In the genomic region with DNA sequence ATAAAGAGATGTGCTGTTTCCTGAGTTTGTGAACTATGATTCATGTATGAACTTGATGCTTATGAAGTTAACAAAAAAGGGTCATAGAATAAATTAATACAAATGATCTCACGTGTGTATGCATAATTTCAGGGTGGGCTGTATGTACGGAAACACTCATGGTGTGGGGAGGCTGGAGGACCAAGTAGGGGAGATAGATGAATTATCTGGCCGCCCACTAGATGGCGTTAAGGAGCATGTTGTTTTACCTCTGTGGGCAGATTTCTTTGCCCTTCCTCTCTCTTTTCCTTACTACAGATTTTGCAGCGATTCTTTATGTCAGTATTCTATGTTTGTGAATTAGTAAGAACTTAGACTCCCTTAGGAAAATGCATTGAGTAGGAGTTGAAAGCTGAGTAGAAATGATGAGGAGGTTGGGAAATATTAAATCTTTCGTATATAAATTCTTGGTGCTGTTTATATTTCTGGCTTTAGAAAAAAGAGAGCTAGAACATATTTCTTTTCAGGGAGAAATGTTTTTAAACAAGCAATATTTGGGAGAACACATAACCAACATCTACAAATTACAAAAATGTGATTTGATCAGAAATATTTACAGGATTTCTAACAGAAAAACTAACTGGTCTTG, we compare ENCODE assay signal across 8 cellular contexts. TPM values are rescaled to one million over a fixed set of nuclear protein-coding genes. Genes with fewer than 3 reads are reported as not detected.
DNase-seq lines count a peak whose midpoint lies in the region; ATAC-seq, FAIRE-seq and TF ChIP-seq lines count a peak whose summit lies in the region.

No MANE protein-coding gene starts in this region.

- TF ChIP-seq RAD21 in A549 (conservative IDR thresholded peaks at IDR 0.05 in 1 of 2, IDR thresholded peaks at IDR 0.05 in 1 of 2), result peak; percentile 26 to 44; a peak in 2 of 5 replicates

- no peak overlapping the region for H3K4me3 ChIP-seq in A549
- no peak overlapping the region for H3K4me3 ChIP-seq in neuronal stem cell (ENCODE audit: low read length in 2 of 2)
- H3K4me3 ChIP-seq in uterus, result no peak overlapping the region

- CTCF ChIA-PET in A549 (lab: Yijun Ruan, JAX), result interaction anchor here (0.8 to 1.6 kb wide), 9 partner anchors 10 to 1123 kb away, joined by 3 to 5 read pairs (median 3); no protein-coding TSS in a partner anchor
- CTCF ChIA-PET in activated CD8-positive, alpha-beta T cell treated with anti-CD3 and anti-CD28 coated beads, Interleukin-2, amount 10 ng/mL, durations not matched to agents 7 days and 5 days (lab: Charles Lee), result interaction anchor here (0.7 to 1.1 kb wide), 6 partner anchors 12 to 808 kb away, joined by 3 to 4 read pairs (median 3); no protein-coding TSS in a partner anchor

- peaks cover 6% of the 10 kb centered on the region for H3K27me3 Mint-ChIP-seq in activated CD8-positive, alpha-beta T cell treated with anti-CD3 and anti-CD28 coated beads, Interleukin-2, amount 10 ng/mL, durations not matched to agents 7 days and 5 days (ENCODE audit: low read depth)

- no peak for TF ChIP-seq POLR2A in A549 (IDR thresholded peaks at IDR 0.05; ENCODE audit: low read length)
- no peak for TF ChIP-seq POLR2A in erythroblast (IDR thresholded peaks at IDR 0.05; ENCODE audit: low read length)
- TF ChIP-seq POLR2A in uterus (IDR thresholded peaks at IDR 0.05), result no peak

- no peak overlapping the region for H2BK12ac ChIP-seq in neuronal stem cell (ENCODE audit: low read length)

- no peak overlapping the region for H2AK5ac ChIP-seq in neuronal stem cell (ENCODE audit: low read depth, low read length)

- H2AFZ ChIP-seq in neuronal stem cell (ENCODE audit: low read length), result peak overlapping the region; percentile 50

- H3K36me3 ChIP-seq in neuronal stem cell (replicated peaks in 1 of 2; ENCODE audit: control insufficient read depth in 2 of 2, insufficient read depth in 2 of 2, low read length in 2 of 2) (no peaks in the 10 kb centered on the region), uterus (no peaks in the 10 kb centered on the region)

- H2BK5ac ChIP-seq in neuronal stem cell (ENCODE audit: low read length), result no peak overlapping the region

- no peaks in the 10 kb centered on the region for H3K4me1 Mint-ChIP-seq in activated CD8-positive, alpha-beta T cell treated with anti-CD3 and anti-CD28 coated beads, Interleukin-2, amount 10 ng/mL, durations not matched to agents 7 days and 5 days (ENCODE audit: low read depth)

- POLR2A ChIA-PET in A549 (lab: Yijun Ruan, JAX), result no interaction called here
- POLR2A ChIA-PET in activated CD8-positive, alpha-beta T cell treated with anti-CD3 and anti-CD28 coated beads, Interleukin-2, amount 10 ng/mL, durations not matched to agents 7 days and 5 days (lab: Charles Lee), result no interaction called here

- peaks cover 15% of the 10 kb centered on the region for H3K9me3 Mint-ChIP-seq in activated CD8-positive, alpha-beta T cell treated with anti-CD3 and anti-CD28 coated beads, Interleukin-2, amount 10 ng/mL, durations not matched to agents 7 days and 5 days (ENCODE audit: insufficient read depth)

- H3K27me3 ChIP-seq in neuronal stem cell (ENCODE audit: control insufficient read depth in 3 of 3, insufficient read depth in 3 of 3, low read depth in 1 of 3, low read length in 3 of 3), result no peaks in the 10 kb centered on the region
- no peaks in the 10 kb centered on the region for H3K27me3 ChIP-seq in uterus

- no peak overlapping the region for H3K9ac ChIP-seq in neuronal stem cell (ENCODE audit: low read depth, low read length, poor library complexity)

- H3K27ac ChIP-seq in A549 (no peak overlapping the region), neuronal stem cell (replicated peaks; ENCODE audit: low read length) (no peak overlapping the region), uterus (no peak overlapping the region)

- no peak for TF ChIP-seq EP300 in A549 (IDR thresholded peaks at IDR 0.05)

- H3K4me3 Mint-ChIP-seq in activated CD8-positive, alpha-beta T cell treated with anti-CD3 and anti-CD28 coated beads, Interleukin-2, amount 10 ng/mL, durations not matched to agents 7 days and 5 days, result no peak overlapping the region

- intact Hi-C loops in uterus (cut with DNase I; ENCODE audit: low total_unique reads), result no loop called here

- H3K4me1 ChIP-seq in A549 (no peaks in the 10 kb centered on the region), neuronal stem cell (ENCODE audit: control insufficient read depth in 2 of 2, insufficient read depth in 1 of 2, low read depth in 1 of 2, low read length in 2 of 2) (no peaks in the 10 kb centered on the region), uterus (no peaks in the 10 kb centered on the region)

- H3K4me2 ChIP-seq in A549 (no peak overlapping the region), neuronal stem cell (ENCODE audit: insufficient read depth, low read length, poor library complexity, severe bottlenecking) (no peak overlapping the region)

- 14% methylated on average over 6 of the region's 6 CpGs for WGBS in A549 (ENCODE audit: missing lambda C conversion rate)
- WGBS in neuronal stem cell (ENCODE audit: extremely low coverage in 2 of 2, insufficient read length in 2 of 2, insufficient replicate concordance in 1 of 2), 2 donors, result 100% methylated on average over 1 of the region's 6 CpGs; no CpG with 5 or more reads in 1 of the 2 donors

- H3K9me3 ChIP-seq in A549 (no peaks in the 10 kb centered on the region), neuronal stem cell (replicated peaks in 1 of 2; ENCODE audit: control insufficient read depth in 2 of 2, insufficient read depth in 1 of 2, low read depth in 1 of 2, low read length in 2 of 2) (no peaks in the 10 kb centered on the region), uterus (no peaks in the 10 kb centered on the region)

- no peak overlapping the region for H3K4ac ChIP-seq in neuronal stem cell (ENCODE audit: low read length)

- no peak overlapping the region for H3K27ac Mint-ChIP-seq in activated CD8-positive, alpha-beta T cell treated with anti-CD3 and anti-CD28 coated beads, Interleukin-2, amount 10 ng/mL, durations not matched to agents 7 days and 5 days

- no peak overlapping the region for H4K91ac ChIP-seq in neuronal stem cell (ENCODE audit: low read depth, low read length, poor library complexity)

- H3K79me1 ChIP-seq in neuronal stem cell (ENCODE audit: low read depth, low read length), result no peaks in the 10 kb centered on the region

- H3K14ac ChIP-seq in neuronal stem cell (ENCODE audit: low read length), result no peak overlapping the region

- H3K18ac ChIP-seq in neuronal stem cell (ENCODE audit: low read length), result no peak overlapping the region

- H3K36me3 Mint-ChIP-seq in activated CD8-positive, alpha-beta T cell treated with anti-CD3 and anti-CD28 coated beads, Interleukin-2, amount 10 ng/mL, durations not matched to agents 7 days and 5 days (ENCODE audit: low read depth), result no peaks in the 10 kb centered on the region

- no peak overlapping the region for H3K23ac ChIP-seq in neuronal stem cell (ENCODE audit: low read depth, low read length, poor library complexity)

- H4K8ac ChIP-seq in neuronal stem cell (ENCODE audit: low read depth, low read length), result no peak overlapping the region

- TF ChIP-seq CTCF in A549 (IDR thresholded peaks at IDR 0.05), result peak; percentile 60
- peak; percentile 68 for TF ChIP-seq CTCF in GM12874 (IDR thresholded peaks at IDR 0.05; ENCODE audit: insufficient read depth, low read depth, low read length)
- peak; percentile 7 to 31 (median 18) for TF ChIP-seq CTCF in uterus (IDR thresholded peaks at IDR 0.05)

- DNase-seq in A549 (ENCODE audit: low read depth in 1 of 2, low spot score in 1 of 2) (peak; percentile 28 to 31), NCI-H345 treated with DMSO at 0.1 percent for 48 hours (lab: John Stamatoyannopoulos, UW; ENCODE audit: unreplicated experiment) (peak; percentile 60), erythroblast (lab: John Stamatoyannopoulos, UW) (peak; percentile 20 to 62), neuronal stem cell (ENCODE audit: low spot score) (peak; percentile 51), uterus (no peak)
- peak; percentile 73 for DNase-seq in activated CD8-positive, alpha-beta T cell treated with anti-CD3 and anti-CD28 coated beads, Interleukin-2, amount 10 ng/mL, durations not matched to agents 7 days and 5 days

- FAIRE-seq in A549 (lab: Jason Lieb, UNC), result no peak

- ATAC-seq in A549 (peak; percentile 68 to 85; a peak in 5 of 6 replicates), HG02970 (IDR thresholded peaks at IDR 0.05; ENCODE audit: low FRiP score, unreplicated experiment) (peak; percentile 63)
- ATAC-seq in activated CD8-positive, alpha-beta T cell treated with anti-CD3 and anti-CD28 coated beads, Interleukin-2, amount 10 ng/mL, durations not matched to agents 7 days and 5 days, result peak; percentile 76

- H2BK15ac ChIP-seq in neuronal stem cell (ENCODE audit: low read length), result no peak overlapping the region

- H2BK120ac ChIP-seq in neuronal stem cell (ENCODE audit: low read depth, low read length), result no peak overlapping the region

TF ChIP-seq in A549, 52 proteins besides CTCF, POLR2A, EP300 and RAD21:
- TF ChIP-seq SMC3 (IDR thresholded peaks at IDR 0.05) (peak; percentile 34; the same call in 1 of the 3 replicates), KDM5A (IDR thresholded peaks at IDR 0.05) (no peak)

RNA-seq across cellular contexts. Expression of a gene that starts 47.4 kb away (rescaled TPM):
- 17.5 and 19.2 TPM in 2 replicates for polyA plus RNA-seq in A549 (2011; rRNA removed)
- polyA plus RNA-seq in A549 (2012; cell fraction: cytosol; rRNA removed), result 11.2 and 14.0 TPM in 2 replicates
- 18.4 and 23.3 TPM in 2 replicates for polyA plus RNA-seq in A549 (2012; cell fraction: nucleus; rRNA removed)
- 10.7 to 15.6 TPM (median 13.8 TPM) in 3 replicates for polyA plus RNA-seq in A549 (2017; fragmentation: RNase III; extraction: RNeasy Plus Mini Kit Qiagen cat#74134 plus additional on column Dnase treatment)
- 19.2 and 21.1 TPM in 2 replicates for polyA minus RNA-seq in A549 (2011; rRNA and poly(A)+ RNA removed)
- 10 to 100 TPM; 26.8 to 27.5 TPM for total RNA-seq in activated CD8-positive, alpha-beta T cell treated with anti-CD3 and anti-CD28 coated beads, Interleukin-2, amount 10 ng/mL, durations not matched to agents 7 days and 5 days
- 36.5 TPM for polyA plus RNA-seq in neuronal stem cell (2013, experiment 1 of 2)
- polyA plus RNA-seq in neuronal stem cell (2013, experiment 2 of 2), result 36.3 TPM
- 10 to 100 TPM in 3 of 4 donors, 1 to 10 TPM in 1; 5.9 to 36.1 (median 14.5) TPM for total RNA-seq in uterus

Comparison
In these comparisons a context has a peak if more than half of its experiments do, and no peak if none do; other contexts are left out.
1. DNase-seq: peak in A549 (2 of 2), NCI-H345 treated with DMSO at 0.1 percent for 48 hours (single experiment), activated CD8-positive, alpha-beta T cell treated with anti-CD3 and anti-CD28 coated beads, Interleukin-2, amount 10 ng/mL, durations not matched to agents 7 days and 5 days (single experiment), erythroblast (2 of 2) and neuronal stem cell (single experiment); none in uterus (0 of 2).
2. CTCF ChIP-seq: peak in every context shown above with its lines; median percentile 68 in GM12874; 60 in A549; 18 in uterus.
3. Peak in every context shown above with its lines, with median percentiles within 50 percentile points of each other: ATAC-seq.